ENCODE assay signal across 1 cellular context in genomic region chr19:49801966-49802661, GRCh38.
TF ChIP-seq lines count a peak whose summit lies in the region.

No MANE protein-coding gene starts in this region.

TF ChIP-seq in IMR-90, 13 proteins besides CTCF, POLR2A, EP300 and RAD21 (continued from another document):
- no peak for TF ChIP-seq SMC3 (IDR thresholded peaks at IDR 0.05; ENCODE audit: low read depth, low read length)
- no peak for TF ChIP-seq RFX5 (IDR thresholded peaks at IDR 0.05; ENCODE audit: low read depth, low read length)
- TF ChIP-seq FOS (IDR thresholded peaks at IDR 0.05; ENCODE audit: low read depth, low read length), result peak; percentile 19; the same call in 1 of the 2 replicates
- TF ChIP-seq CEBPB (IDR thresholded peaks at IDR 0.05; ENCODE audit: low read depth, low read length), result no peak
- 0 out of 2 replicates have a peak, but pooled peaks have one; percentile 14 for TF ChIP-seq MXI1 (IDR thresholded peaks at IDR 0.05; ENCODE audit: borderline replicate concordance, low read depth, low read length)
